ENCODE assay signal across 1 cellular context in the genomic region with DNA sequence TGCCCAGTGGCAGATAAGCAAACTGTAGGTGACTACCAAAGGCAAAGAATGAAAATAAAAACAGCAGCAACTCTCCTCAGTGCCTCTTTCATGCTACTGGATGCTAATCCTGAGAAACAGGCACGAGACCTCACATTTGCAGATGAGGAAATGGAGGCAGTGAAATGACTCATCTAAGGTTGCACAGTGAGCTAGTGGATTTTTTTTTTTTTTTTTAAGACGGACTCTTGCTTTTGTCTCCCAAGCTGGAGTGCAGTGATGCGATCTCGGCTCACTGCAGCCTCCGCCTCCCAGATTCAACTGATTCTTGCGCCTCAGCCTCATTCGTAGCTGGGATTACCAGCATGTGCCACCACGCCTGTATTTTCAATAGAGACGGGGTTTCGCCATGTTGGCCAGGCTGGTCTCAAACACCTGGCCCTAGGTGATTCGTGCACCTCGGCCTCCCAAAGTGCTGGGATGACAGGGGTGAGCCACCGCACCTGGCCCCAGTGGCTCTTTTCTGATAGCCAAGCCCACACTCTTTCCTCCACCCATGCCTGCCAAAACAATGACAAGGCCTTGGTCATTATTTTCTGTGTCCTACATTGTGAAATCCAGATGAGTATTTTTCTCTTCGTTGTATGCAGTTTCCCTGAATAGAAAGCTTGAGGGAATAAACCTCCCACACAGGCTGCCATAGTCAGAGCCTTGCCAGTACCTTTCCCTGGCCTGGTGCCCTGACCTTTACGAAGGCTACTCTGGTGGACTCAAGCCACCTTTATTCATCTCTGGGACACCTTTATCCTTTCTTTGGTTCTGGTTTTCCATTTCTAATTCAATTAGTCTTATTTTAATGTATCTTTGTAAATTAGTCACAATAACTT.
TF ChIP-seq lines count a peak whose summit lies in the region.

No MANE protein-coding gene starts in this region.

TF ChIP-seq in SK-N-SH, 30 proteins besides CTCF, POLR2A, EP300 and RAD21 (continued from another document):
- TF ChIP-seq, protein P1, sequence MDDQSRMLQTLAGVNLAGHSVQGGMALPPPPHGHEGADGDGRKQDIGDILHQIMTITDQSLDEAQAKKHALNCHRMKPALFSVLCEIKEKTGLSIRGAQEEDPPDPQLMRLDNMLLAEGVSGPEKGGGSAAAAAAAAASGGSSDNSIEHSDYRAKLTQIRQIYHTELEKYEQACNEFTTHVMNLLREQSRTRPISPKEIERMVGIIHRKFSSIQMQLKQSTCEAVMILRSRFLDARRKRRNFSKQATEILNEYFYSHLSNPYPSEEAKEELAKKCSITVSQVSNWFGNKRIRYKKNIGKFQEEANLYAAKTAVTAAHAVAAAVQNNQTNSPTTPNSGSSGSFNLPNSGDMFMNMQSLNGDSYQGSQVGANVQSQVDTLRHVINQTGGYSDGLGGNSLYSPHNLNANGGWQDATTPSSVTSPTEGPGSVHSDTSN (IDR thresholded peaks at IDR 0.05), result no peak
- TF ChIP-seq SIN3A (IDR thresholded peaks at IDR 0.05; ENCODE audit: borderline replicate concordance, low read depth, low read length) (no peak), TAF1 (IDR thresholded peaks at IDR 0.05; ENCODE audit: borderline replicate concordance, low read depth, low read length) (no peak), RCOR1 (IDR thresholded peaks at IDR 0.05; ENCODE audit: low read length) (no peak), NRF1 (IDR thresholded peaks at IDR 0.05; ENCODE audit: low read depth, low read length) (no peak), RFX5 (IDR thresholded peaks at IDR 0.05; ENCODE audit: low read length) (no peak), GABPA (IDR thresholded peaks at IDR 0.05; ENCODE audit: low read depth) (no peak), TEAD4 (IDR thresholded peaks at IDR 0.05; ENCODE audit: borderline replicate concordance, insufficient read depth) (no peak), RXRA (IDR thresholded peaks at IDR 0.05; ENCODE audit: borderline replicate concordance, low read depth) (no peak), FOXM1 (IDR thresholded peaks at IDR 0.05; ENCODE audit: low read depth) (no peak), MEF2A (IDR thresholded peaks at IDR 0.05; ENCODE audit: borderline replicate concordance, low read depth) (no peak), TCF12 (IDR thresholded peaks at IDR 0.05) (no peak), REST (IDR thresholded peaks at IDR 0.05; ENCODE audit: low read depth, low read length) (no peak), YY1 (IDR thresholded peaks at IDR 0.05; ENCODE audit: low read depth) (no peak), ELF1 (IDR thresholded peaks at IDR 0.05) (no peak)
- TF ChIP-seq, protein P2, sequence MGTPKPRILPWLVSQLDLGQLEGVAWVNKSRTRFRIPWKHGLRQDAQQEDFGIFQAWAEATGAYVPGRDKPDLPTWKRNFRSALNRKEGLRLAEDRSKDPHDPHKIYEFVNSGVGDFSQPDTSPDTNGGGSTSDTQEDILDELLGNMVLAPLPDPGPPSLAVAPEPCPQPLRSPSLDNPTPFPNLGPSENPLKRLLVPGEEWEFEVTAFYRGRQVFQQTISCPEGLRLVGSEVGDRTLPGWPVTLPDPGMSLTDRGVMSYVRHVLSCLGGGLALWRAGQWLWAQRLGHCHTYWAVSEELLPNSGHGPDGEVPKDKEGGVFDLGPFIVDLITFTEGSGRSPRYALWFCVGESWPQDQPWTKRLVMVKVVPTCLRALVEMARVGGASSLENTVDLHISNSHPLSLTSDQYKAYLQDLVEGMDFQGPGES (IDR thresholded peaks at IDR 0.05; ENCODE audit: low read depth, low read length), result no peak
